25 cellular contexts compared by ENCODE assay signal in genomic region chr4:136371231-136371630, GRCh38.
"Had no signal": no experiment of that assay in that cellular context is flagged by ENCODE, and none has a peak within 500 bp of the region (broad histone marks: within the 10 kb centered on the region; RNA-seq: fewer than 3 reads in every experiment).

No MANE protein-coding gene starts in this region.

- DNase-seq: colonic mucosa; cortex of kidney; dermis blood vessel endothelial cell; dorsolateral prefrontal cortex; effector CD4-positive, alpha-beta T cell; effector CD8-positive, alpha-beta T cell; effector memory CD4-positive, alpha-beta T cell; effector memory CD8-positive, alpha-beta T cell; endodermal cell; erythroblast; esophagus squamous epithelium; foreskin fibroblast; foreskin keratinocyte; foreskin melanocyte; gastrocnemius medialis; glutamatergic neuron; head of caudate nucleus; heart left ventricle; heart right ventricle had no signal

- H3K4me3 Mint-ChIP-seq: dendritic cell treated with granulocyte-macrophage colony-stimulating factor and Interleukin-4, amounts not matched to agents 40 ng/mL and 50 ng/mL, for 4 days; effector memory CD8-positive, alpha-beta T cell; endodermal cell had no signal

- ATAC-seq: effector memory CD8-positive, alpha-beta T cell; esophagus mucosa; foreskin keratinocyte; gastrocnemius medialis; heart left ventricle; heart right ventricle had no signal

- H3K4me1 Mint-ChIP-seq: endodermal cell had no signal

- H3K27ac Mint-ChIP-seq: dendritic cell treated with granulocyte-macrophage colony-stimulating factor and Interleukin-4, amounts not matched to agents 40 ng/mL and 50 ng/mL, for 4 days; effector memory CD8-positive, alpha-beta T cell; endodermal cell had no signal

- H3K27me3 Mint-ChIP-seq: dendritic cell treated with granulocyte-macrophage colony-stimulating factor and Interleukin-4, amounts not matched to agents 40 ng/mL and 50 ng/mL, for 4 days; effector memory CD8-positive, alpha-beta T cell had no signal

- H3K27me3 ChIP-seq: colonic mucosa, dorsolateral prefrontal cortex, esophagus muscularis mucosa, esophagus squamous epithelium, foreskin keratinocyte, gastrocnemius medialis, heart left ventricle, heart right ventricle had no signal

- FAIRE-seq: frontal cortex had no signal

- H3K4me3 ChIP-seq: colonic mucosa, coronary artery, dorsolateral prefrontal cortex, esophagus muscularis mucosa, esophagus squamous epithelium, gastrocnemius medialis, heart left ventricle, heart right ventricle had no signal

- H3K9me3 ChIP-seq: colonic mucosa, esophagus muscularis mucosa, esophagus squamous epithelium, gastrocnemius medialis, heart left ventricle had no signal

- H3K36me3 ChIP-seq: colonic mucosa, esophagus muscularis mucosa, esophagus squamous epithelium, gastrocnemius medialis, heart left ventricle, heart right ventricle had no signal

- H3K4me1 ChIP-seq: colonic mucosa, esophagus squamous epithelium, foreskin keratinocyte, gastrocnemius medialis, heart left ventricle, heart right ventricle had no signal

- H3K27ac ChIP-seq: colonic mucosa, coronary artery, dorsolateral prefrontal cortex, epithelial cell of prostate, esophagus muscularis mucosa, esophagus squamous epithelium, foreskin keratinocyte, gastrocnemius medialis, heart left ventricle, heart right ventricle had no signal

- H3K9me3 Mint-ChIP-seq: dendritic cell treated with granulocyte-macrophage colony-stimulating factor and Interleukin-4, amounts not matched to agents 40 ng/mL and 50 ng/mL, for 4 days; effector memory CD8-positive, alpha-beta T cell; endodermal cell had no signal
